ENCODE assay signal across 13 cellular contexts in genomic region chr2:181354626-181355025, GRCh38.
DNase-seq lines count a peak whose midpoint lies in the region; ATAC-seq and TF ChIP-seq lines count a peak whose summit lies in the region.
"Had no signal": no experiment of that assay in that cellular context is flagged by ENCODE, and none has a peak within 500 bp of the region (broad histone marks: within the 10 kb centered on the region; RNA-seq: fewer than 3 reads in every experiment).

No MANE protein-coding gene starts in this region.

- no peak for TF ChIP-seq EP300 in suprapubic skin (IDR thresholded peaks at IDR 0.05)

- H3K4me1 ChIP-seq in suprapubic skin: no peaks in the 10 kb centered on the region
- H3K4me1 ChIP-seq: colonic mucosa, right lobe of liver had no signal

- in situ Hi-C loops in ACHN (cut with HindIII; ENCODE audit: low pct_ligation_motif_present, low pct_unique_long_range_greater_than_20kb, low sequenced_read_pairs): no loop called here

- no peak overlapping the region for H3K4me3 ChIP-seq in fibroblast of villous mesenchyme (ENCODE audit: low read depth, low read length)
- H3K4me3 ChIP-seq in suprapubic skin: no peak overlapping the region
- H3K4me3 ChIP-seq: colonic mucosa, right lobe of liver had no signal

- DNase-seq in ACHN (peak; percentile 43), SIG-M5 treated with dmso at 0.1 percent for 504 hours (lab: John Stamatoyannopoulos, UW; ENCODE audit: unreplicated experiment) (peak; percentile 60), fibroblast of villous mesenchyme (ENCODE audit: low read depth) (peak; percentile 78), activated gamma-delta T cell (lab: John Stamatoyannopoulos, UW) (no peak), NCI-H2227 (lab: John Stamatoyannopoulos, UW; ENCODE audit: unreplicated experiment) (no peak), suprapubic skin (ENCODE audit: low spot score in 2 of 2) (no peak)
- DNase-seq: activated T-cell treated with anti-CD3 and anti-CD28 coated beads, Interleukin-2, amount 50 U/mL, for 24 hours; CD4-positive, alpha-beta memory T cell; colonic mucosa; NCI-H2081; right lobe of liver had no signal

- ATAC-seq in GM21786 (IDR thresholded peaks at IDR 0.05; ENCODE audit: unreplicated experiment) (peak; percentile 43), GM21515 (IDR thresholded peaks at IDR 0.05; ENCODE audit: unreplicated experiment) (no peak)

- no peaks in the 10 kb centered on the region for H3K9me3 ChIP-seq in suprapubic skin
- H3K9me3 ChIP-seq: colonic mucosa, right lobe of liver had no signal

- no peaks in the 10 kb centered on the region for H3K27me3 ChIP-seq in suprapubic skin
- H3K27me3 ChIP-seq: colonic mucosa, right lobe of liver had no signal

- no peak overlapping the region for H3K27ac ChIP-seq in suprapubic skin
- H3K27ac ChIP-seq: colonic mucosa, right lobe of liver had no signal

- TF ChIP-seq CTCF in fibroblast of villous mesenchyme (IDR thresholded peaks at IDR 0.05; ENCODE audit: insufficient read depth, low read depth, low read length) (no peak), suprapubic skin (IDR thresholded peaks at IDR 0.05) (no peak)

- 85% methylated on average over 3 of the region's 3 CpGs for WGBS in suprapubic skin

- no peak for TF ChIP-seq POLR2A in suprapubic skin (IDR thresholded peaks at IDR 0.05)

- no peaks in the 10 kb centered on the region for H3K36me3 ChIP-seq in suprapubic skin
- H3K36me3 ChIP-seq: colonic mucosa, right lobe of liver had no signal

Comparison
In these comparisons a context has a peak if more than half of its experiments do, and no peak if none do; other contexts are left out.
1. DNase-seq: peak in ACHN (single experiment), SIG-M5 treated with dmso at 0.1 percent for 504 hours (single experiment) and fibroblast of villous mesenchyme (single experiment); none in activated gamma-delta T cell (single experiment), NCI-H2227 (single experiment) and suprapubic skin (0 of 2).